ENCODE assay signal across 8 cellular contexts in the genomic region with DNA sequence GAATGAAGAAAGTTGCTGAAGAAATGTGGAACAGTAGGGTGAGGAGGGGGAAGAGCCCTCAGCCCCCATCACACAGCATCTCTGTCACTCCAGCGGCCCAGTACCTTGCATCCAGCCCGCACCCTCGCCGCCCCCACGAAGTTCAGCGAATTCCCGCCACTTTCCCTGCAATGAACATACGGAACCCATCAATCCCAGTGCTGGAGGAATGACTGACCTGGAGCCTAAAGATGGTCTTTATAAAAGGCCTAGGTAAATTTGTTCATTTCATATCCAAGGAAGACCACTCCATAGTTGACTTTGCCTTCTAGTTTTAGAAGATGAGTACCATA. TPM values are rescaled to one million over a fixed set of nuclear protein-coding genes. Genes with fewer than 3 reads are reported as not detected.
DNase-seq lines count a peak whose midpoint lies in the region; ATAC-seq and TF ChIP-seq lines count a peak whose summit lies in the region.

No MANE protein-coding gene starts in this region.

- ATAC-seq in upper lobe of right lung: no peak
- ATAC-seq in HG03039 (IDR thresholded peaks at IDR 0.05; ENCODE audit: unreplicated experiment): no peak

- CTCF ChIA-PET in activated naive CD4-positive, alpha-beta T cell treated with anti-CD3 and anti-CD28 coated beads, Interleukin-2, amount 10 ng/mL, durations not matched to agents 7 days and 5 days (lab: Charles Lee): interaction anchor here (1.2 kb wide), 1 partner anchor 18 kb away, joined by 3 read pairs; no protein-coding TSS in a partner anchor

- no peak overlapping the region for H2BK15ac ChIP-seq in mesendoderm (replicated peaks; ENCODE audit: low read depth)

- no peaks in the 10 kb centered on the region for H3K27me3 Mint-ChIP-seq in activated naive CD4-positive, alpha-beta T cell treated with anti-CD3 and anti-CD28 coated beads, Interleukin-2, amount 10 ng/mL, durations not matched to agents 7 days and 5 days

- no peak overlapping the region for H4K8ac ChIP-seq in mesendoderm (ENCODE audit: low read depth, low read length)

- no peak overlapping the region for H4K5ac ChIP-seq in mesendoderm (ENCODE audit: low read length)

- H3K27ac ChIP-seq in angular gyrus (ENCODE audit: low read depth, low read length) (peak overlapping the region; percentile 83), mesendoderm (ENCODE audit: low read depth, low read length) (no peak overlapping the region), upper lobe of right lung (peak overlapping the region; percentile 99)

- H3K18ac ChIP-seq in mesendoderm (ENCODE audit: low read length): no peak overlapping the region

- peak overlapping the region; percentile 18 for H2BK120ac ChIP-seq in mesendoderm (ENCODE audit: low read depth, low read length)

- H3K9me3 ChIP-seq in upper lobe of right lung: no peaks in the 10 kb centered on the region

- no peak overlapping the region for H2AK5ac ChIP-seq in mesendoderm (ENCODE audit: low read length)

- H3K56ac ChIP-seq in mesendoderm (ENCODE audit: low read length): peak overlapping the region; percentile 92

- H3K79me2 ChIP-seq in mesendoderm (ENCODE audit: control insufficient read depth, insufficient read depth, low read length): peaks cover 38% of the 10 kb centered on the region

- DNase-seq in activated naive CD4-positive, alpha-beta T cell treated with anti-CD3 and anti-CD28 coated beads, Interleukin-2, amount 10 ng/mL, durations not matched to agents 7 days and 5 days: no peak
- no peak for DNase-seq in activated naive CD4-positive, alpha-beta T cell (lab: John Stamatoyannopoulos, UW)
- no peak for DNase-seq in mesendoderm
- DNase-seq in upper lobe of right lung: no peak
- DNase-seq in stimulated activated naive CD4-positive, alpha-beta T cell treated with Interleukin-2 at 50 U/mL for 16 hours (lab: John Stamatoyannopoulos, UW): no peak
- no peak for DNase-seq in AML-193 (lab: John Stamatoyannopoulos, UW)

- intact Hi-C loops in upper lobe of right lung (cut with DNase I): no loop called here

- H3K36me3 Mint-ChIP-seq in activated naive CD4-positive, alpha-beta T cell treated with anti-CD3 and anti-CD28 coated beads, Interleukin-2, amount 10 ng/mL, durations not matched to agents 7 days and 5 days: peaks cover 15% of the 10 kb centered on the region

- no peak overlapping the region for H2BK5ac ChIP-seq in mesendoderm (ENCODE audit: low read length)

- peak overlapping the region; percentile 96 for H3K27ac Mint-ChIP-seq in activated naive CD4-positive, alpha-beta T cell treated with anti-CD3 and anti-CD28 coated beads, Interleukin-2, amount 10 ng/mL, durations not matched to agents 7 days and 5 days

- H3K4ac ChIP-seq in mesendoderm (ENCODE audit: low read depth, low read length): peak overlapping the region; percentile 6

- H3K23ac ChIP-seq in mesendoderm (ENCODE audit: low read length): no peak overlapping the region

- H3K4me1 ChIP-seq in mesendoderm (ENCODE audit: control insufficient read depth, low read depth, low read length) (peaks cover 2% of the 10 kb centered on the region), upper lobe of right lung (peaks cover 16% of the 10 kb centered on the region)

- H3K36me3 ChIP-seq in mesendoderm (ENCODE audit: control insufficient read depth, insufficient read depth, low read length) (no peaks in the 10 kb centered on the region), upper lobe of right lung (no peaks in the 10 kb centered on the region)

- H3K4me2 ChIP-seq in mesendoderm (ENCODE audit: low read length): no peak overlapping the region

- H3K4me3 ChIP-seq in mesendoderm (ENCODE audit: low read length) (no peak overlapping the region), upper lobe of right lung (peak overlapping the region; percentile 96)

- peaks cover 37% of the 10 kb centered on the region for H3K4me1 Mint-ChIP-seq in activated naive CD4-positive, alpha-beta T cell treated with anti-CD3 and anti-CD28 coated beads, Interleukin-2, amount 10 ng/mL, durations not matched to agents 7 days and 5 days

- WGBS in mesendoderm (ENCODE audit: extremely low coverage, insufficient coverage, low lambda C conversion rate): no CpG with 5 or more reads among the region's 8 CpGs

- H3K27me3 ChIP-seq in mesendoderm (ENCODE audit: insufficient read depth, low read length, poor library complexity) (no peaks in the 10 kb centered on the region), upper lobe of right lung (no peaks in the 10 kb centered on the region)

- H3K79me1 ChIP-seq in mesendoderm (ENCODE audit: low read length): no peaks in the 10 kb centered on the region

- no peaks in the 10 kb centered on the region for H3K9me3 Mint-ChIP-seq in activated naive CD4-positive, alpha-beta T cell treated with anti-CD3 and anti-CD28 coated beads, Interleukin-2, amount 10 ng/mL, durations not matched to agents 7 days and 5 days

- no peak for TF ChIP-seq CTCF in upper lobe of right lung (IDR thresholded peaks at IDR 0.05)

- peak overlapping the region; percentile 83 for H3K9ac ChIP-seq in mesendoderm (ENCODE audit: low read length)

- peak overlapping the region; percentile 96 for H3K4me3 Mint-ChIP-seq in activated naive CD4-positive, alpha-beta T cell treated with anti-CD3 and anti-CD28 coated beads, Interleukin-2, amount 10 ng/mL, durations not matched to agents 7 days and 5 days

RNA-seq across cellular contexts. Expression of gene KIF5B, which starts 0.8 kb away (rescaled TPM):
- 71.8 TPM for polyA plus RNA-seq in mesendoderm (2013, experiment 1 of 2)
- polyA plus RNA-seq in mesendoderm (2013, experiment 2 of 2): 71.7 TPM
- 112 TPM for total RNA-seq in upper lobe of right lung
